13 cellular contexts compared by ENCODE assay signal in genomic region chr18:28013064-28013463, GRCh38.
DNase-seq lines count a peak whose midpoint lies in the region; ATAC-seq and TF ChIP-seq lines count a peak whose summit lies in the region.
"Had no signal": no experiment of that assay in that cellular context is flagged by ENCODE, and none has a peak within 500 bp of the region (broad histone marks: within the 10 kb centered on the region; RNA-seq: fewer than 3 reads in every experiment).

No MANE protein-coding gene starts in this region.

- DNase-seq in BE2C (no peak), HFFc6 (no peak), brain microvascular endothelial cell (no peak), GM20000 (ENCODE audit: low spot score) (no peak)
- DNase-seq in stimulated activated CD4-positive, alpha-beta T cell treated with anti-CD3 and anti-CD28 coated beads, Interleukin-4, amount 100 ng/mL, for 24 hours: no peak
- DNase-seq: activated CD4-positive, alpha-beta T cell treated with anti-CD3 and anti-CD28 coated beads, Interleukin-2, amount 50 U/mL, for 4 hours; GDM1; naive thymus-derived CD4-positive, alpha-beta T cell; NCI-H1048; SIG-M5 had no signal

- no peaks in the 10 kb centered on the region; the same call in 1 of the 2 replicates for H3K27me3 Mint-ChIP-seq in HFFc6 (ENCODE audit: insufficient read depth)
- H3K27me3 Mint-ChIP-seq: naive thymus-derived CD4-positive, alpha-beta T cell had no signal

- no peak overlapping the region for H3K9ac ChIP-seq in liver (ENCODE audit: low read depth in 1 of 2, low read length in 2 of 2)

- no peaks in the 10 kb centered on the region for H3K9me3 ChIP-seq in BE2C
- H3K9me3 ChIP-seq in liver (ENCODE audit: control insufficient read depth in 4 of 4, low read length in 3 of 4): no peaks in the 10 kb centered on the region

- no peak overlapping the region for H3K27ac Mint-ChIP-seq in HFFc6
- H3K27ac Mint-ChIP-seq: naive thymus-derived CD4-positive, alpha-beta T cell had no signal

- H3K27ac ChIP-seq in brain microvascular endothelial cell: no peak overlapping the region
- H3K27ac ChIP-seq in liver (ENCODE audit: low read depth in 1 of 2, low read length in 2 of 2): no peak overlapping the region

- peaks cover 3% of the 10 kb centered on the region; the same call in 1 of the 2 replicates for H3K36me3 ChIP-seq in BE2C
- no peaks in the 10 kb centered on the region for H3K36me3 ChIP-seq in brain microvascular endothelial cell (replicated peaks)
- H3K36me3 ChIP-seq in liver (ENCODE audit: control insufficient read depth in 4 of 4, insufficient read depth in 3 of 4, low read depth in 1 of 4, low read length in 3 of 4): peaks cover 0 to 8% (median 4%) of the 10 kb centered on the region in 4 donors

- no peak for ATAC-seq in GM21723 (IDR thresholded peaks at IDR 0.05; ENCODE audit: unreplicated experiment)
- ATAC-seq in GM21390 (IDR thresholded peaks at IDR 0.05; ENCODE audit: unreplicated experiment): no peak
- ATAC-seq: naive thymus-derived CD4-positive, alpha-beta T cell had no signal

- no peak overlapping the region for H3K4me3 Mint-ChIP-seq in HFFc6
- H3K4me3 Mint-ChIP-seq: naive thymus-derived CD4-positive, alpha-beta T cell had no signal

- H3K4me1 ChIP-seq in BE2C (no peaks in the 10 kb centered on the region), liver (ENCODE audit: control insufficient read depth in 4 of 4, insufficient read depth in 4 of 4, low read length in 3 of 4) (no peaks in the 10 kb centered on the region)

- TF ChIP-seq RAD21 in liver (IDR thresholded peaks at IDR 0.05): peak; percentile 86 to 88

- TF ChIP-seq CTCF in BE2C (IDR thresholded peaks at IDR 0.05; ENCODE audit: low read depth, low read length) (peak; percentile 43), HFFc6 (IDR thresholded peaks at IDR 0.05) (peak; percentile 81), brain microvascular endothelial cell (IDR thresholded peaks at IDR 0.05; ENCODE audit: low read depth, low read length, missing control alignments) (peak; percentile 48), liver (IDR thresholded peaks at IDR 0.05; ENCODE audit: low read depth, low read length, missing input control) (peak; percentile 67), GM20000 (IDR thresholded peaks at IDR 0.05; ENCODE audit: extremely low read depth, missing control alignments) (no peak)

- 45% methylated on average over 1 of the region's 1 CpG for WGBS in liver

- H3K36me3 Mint-ChIP-seq in HFFc6 (ENCODE audit: low read depth): peaks cover 22% of the 10 kb centered on the region

- H3K9me3 Mint-ChIP-seq in HFFc6: peaks cover 7% of the 10 kb centered on the region; the same call in 1 of the 2 replicates

- H3K4me3 ChIP-seq in BE2C (ENCODE audit: low read depth, low read length) (no peak overlapping the region), brain microvascular endothelial cell (ENCODE audit: low read depth, low read length) (no peak overlapping the region), liver (ENCODE audit: low read depth in 1 of 3, low read length in 3 of 3) (no peak overlapping the region)

- H3K4me1 Mint-ChIP-seq in HFFc6 (ENCODE audit: low read depth): peaks cover 100% of the 10 kb centered on the region
- H3K4me1 Mint-ChIP-seq: naive thymus-derived CD4-positive, alpha-beta T cell had no signal

- in situ Hi-C loops in brain microvascular endothelial cell (cut with HindIII; ENCODE audit: low pct_ligation_motif_present, low sequenced_read_pairs): no loop called here

- H3K27me3 ChIP-seq in BE2C (no peaks in the 10 kb centered on the region), brain microvascular endothelial cell (replicated peaks) (no peaks in the 10 kb centered on the region), liver (ENCODE audit: control insufficient read depth in 4 of 4, insufficient read depth in 4 of 4, low read length in 3 of 4) (no peaks in the 10 kb centered on the region)

TF ChIP-seq in liver, 16 proteins besides CTCF, POLR2A, EP300 and RAD21:
- TF ChIP-seq ZBTB33 (IDR thresholded peaks at IDR 0.05) (no peak), FOXA2 (IDR thresholded peaks at IDR 0.05) (no peak), RXRA (IDR thresholded peaks at IDR 0.05) (peak in 1 of 2 donors; percentile 9)
